Comparison of ENCODE assay signal across 8 cellular contexts in the genomic region with DNA sequence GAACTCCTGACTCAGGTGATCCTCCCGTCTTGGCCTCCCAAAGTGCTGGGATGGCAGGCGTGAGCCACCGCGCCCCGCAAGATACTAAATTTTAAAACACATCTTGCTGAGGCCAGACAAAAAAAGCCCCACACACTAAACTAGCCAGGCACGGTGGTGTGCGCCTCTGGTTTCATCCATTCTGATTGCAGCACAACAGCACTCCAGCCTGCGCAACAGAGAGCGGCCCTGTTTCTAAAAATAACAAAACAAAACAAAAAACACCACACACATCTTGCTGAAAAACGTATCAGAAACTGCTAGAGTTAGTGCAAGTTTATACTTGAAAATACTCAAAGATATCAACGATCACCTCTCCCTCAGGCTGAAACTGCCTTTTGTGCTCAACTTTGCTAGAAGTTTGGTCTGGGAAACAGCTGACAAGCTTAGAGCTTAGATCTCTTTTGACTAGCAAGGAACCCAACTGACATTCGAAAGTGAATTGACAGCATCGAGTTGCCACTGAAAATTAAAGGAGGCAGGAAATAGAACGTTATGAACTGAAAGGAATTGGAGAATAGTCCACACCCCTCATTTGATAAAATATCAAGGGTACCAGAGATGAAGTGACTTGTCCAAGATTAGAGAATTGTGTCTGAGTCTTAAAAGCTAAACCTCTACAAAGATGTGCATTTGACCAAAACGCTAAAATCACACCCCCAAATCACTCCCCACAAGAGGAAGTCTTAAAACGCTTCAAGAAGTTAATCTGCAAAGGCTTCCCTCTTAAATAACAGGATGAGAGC.
DNase-seq lines count a peak whose midpoint lies in the region; ATAC-seq and TF ChIP-seq lines count a peak whose summit lies in the region.

No MANE protein-coding gene starts in this region.

- H3K9ac ChIP-seq in subcutaneous abdominal adipose tissue (ENCODE audit: low read length in 5 of 5), result peak overlapping the region; percentile 89 to 99 (median 97)

- no peaks in the 10 kb centered on the region for H3K9me3 ChIP-seq in subcutaneous abdominal adipose tissue (ENCODE audit: control insufficient read depth in 5 of 5, low read length in 5 of 5)

- peak overlapping the region; percentile 99 for H3K4me3 ChIP-seq in iPS-11a (ENCODE audit: low read depth, low read length)
- H3K4me3 ChIP-seq in subcutaneous abdominal adipose tissue (ENCODE audit: low read depth in 1 of 5, low read length in 5 of 5), result peak overlapping the region; percentile 95 to 99 (median 98)

- H3K27me3 ChIP-seq in subcutaneous abdominal adipose tissue (ENCODE audit: control insufficient read depth in 5 of 5, insufficient read depth in 4 of 5, low read length in 5 of 5), result no peaks in the 10 kb centered on the region

- ATAC-seq in GM19328 (IDR thresholded peaks at IDR 0.05; ENCODE audit: unreplicated experiment) (no peak), HG02870 (IDR thresholded peaks at IDR 0.05; ENCODE audit: unreplicated experiment) (no peak), HG03196 (IDR thresholded peaks at IDR 0.05; ENCODE audit: unreplicated experiment) (no peak)

- peaks cover 6 to 37% (median 25%) of the 10 kb centered on the region in 5 donors for H3K4me1 ChIP-seq in subcutaneous abdominal adipose tissue (ENCODE audit: control insufficient read depth in 5 of 5, insufficient read depth in 5 of 5, low read length in 5 of 5)

- no peak for TF ChIP-seq CTCF in VCaP (conservative IDR thresholded peaks at IDR 0.05)

- H3K36me3 ChIP-seq in subcutaneous abdominal adipose tissue (ENCODE audit: control insufficient read depth in 5 of 5, insufficient read depth in 5 of 5, low read length in 5 of 5), result peaks cover 5 to 27% (median 15%) of the 10 kb centered on the region in 5 donors

- H3K27ac ChIP-seq in VCaP (peak overlapping the region; percentile 80), subcutaneous abdominal adipose tissue (ENCODE audit: low read depth, low read length) (peak overlapping the region; percentile 95)

- DNase-seq in SIG-M5 treated with dmso at 0.1 percent for 504 hours (lab: John Stamatoyannopoulos, UW; ENCODE audit: unreplicated experiment) (peak; percentile 60), SIG-M5 (lab: John Stamatoyannopoulos, UW) (no peak)
